1 cellular context compared by ENCODE assay signal in the genomic region with DNA sequence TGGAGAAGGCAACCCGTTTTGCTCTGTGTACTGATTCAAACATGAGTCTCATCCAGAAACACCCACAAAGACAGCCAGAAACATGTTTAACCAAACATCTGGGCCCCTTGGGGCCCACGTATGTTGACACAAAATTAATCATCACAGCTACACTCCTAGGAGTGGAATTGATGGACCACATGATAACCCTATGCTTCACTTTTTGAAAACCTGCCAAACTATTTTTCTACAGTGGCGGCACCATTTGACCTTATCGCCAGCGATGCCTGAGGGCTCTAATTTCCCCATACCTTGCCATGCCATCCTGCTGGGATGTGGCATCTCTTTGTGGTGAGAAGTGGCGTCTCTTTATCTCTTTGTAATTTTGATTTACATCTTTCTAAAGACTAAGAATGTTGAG.
TF ChIP-seq lines count a peak whose summit lies in the region.

No MANE protein-coding gene starts in this region.

TF ChIP-seq in IMR-90, 13 proteins besides CTCF, POLR2A, EP300 and RAD21:
- TF ChIP-seq FOS (IDR thresholded peaks at IDR 0.05; ENCODE audit: low read depth, low read length) (no peak), SMC3 (IDR thresholded peaks at IDR 0.05; ENCODE audit: low read depth, low read length) (no peak), RFX5 (IDR thresholded peaks at IDR 0.05; ENCODE audit: low read depth, low read length) (no peak), CEBPB (IDR thresholded peaks at IDR 0.05; ENCODE audit: low read depth, low read length) (no peak), MAFK (IDR thresholded peaks at IDR 0.05; ENCODE audit: low read depth, low read length) (no peak), RCOR1 (IDR thresholded peaks at IDR 0.05; ENCODE audit: insufficient replicate concordance, low read length) (no peak), NFE2L2 (IDR thresholded peaks at IDR 0.05; ENCODE audit: low read depth, low read length) (no peak), MXI1 (IDR thresholded peaks at IDR 0.05; ENCODE audit: borderline replicate concordance, low read depth, low read length) (no peak), MAZ (IDR thresholded peaks at IDR 0.05; ENCODE audit: borderline replicate concordance, low read depth, low read length) (no peak)
- TF ChIP-seq, protein P1, sequence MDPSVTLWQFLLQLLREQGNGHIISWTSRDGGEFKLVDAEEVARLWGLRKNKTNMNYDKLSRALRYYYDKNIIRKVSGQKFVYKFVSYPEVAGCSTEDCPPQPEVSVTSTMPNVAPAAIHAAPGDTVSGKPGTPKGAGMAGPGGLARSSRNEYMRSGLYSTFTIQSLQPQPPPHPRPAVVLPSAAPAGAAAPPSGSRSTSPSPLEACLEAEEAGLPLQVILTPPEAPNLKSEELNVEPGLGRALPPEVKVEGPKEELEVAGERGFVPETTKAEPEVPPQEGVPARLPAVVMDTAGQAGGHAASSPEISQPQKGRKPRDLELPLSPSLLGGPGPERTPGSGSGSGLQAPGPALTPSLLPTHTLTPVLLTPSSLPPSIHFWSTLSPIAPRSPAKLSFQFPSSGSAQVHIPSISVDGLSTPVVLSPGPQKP (IDR thresholded peaks at IDR 0.05; ENCODE audit: borderline replicate concordance, low read depth, low read length), result no peak
- TF ChIP-seq, protein P2, sequence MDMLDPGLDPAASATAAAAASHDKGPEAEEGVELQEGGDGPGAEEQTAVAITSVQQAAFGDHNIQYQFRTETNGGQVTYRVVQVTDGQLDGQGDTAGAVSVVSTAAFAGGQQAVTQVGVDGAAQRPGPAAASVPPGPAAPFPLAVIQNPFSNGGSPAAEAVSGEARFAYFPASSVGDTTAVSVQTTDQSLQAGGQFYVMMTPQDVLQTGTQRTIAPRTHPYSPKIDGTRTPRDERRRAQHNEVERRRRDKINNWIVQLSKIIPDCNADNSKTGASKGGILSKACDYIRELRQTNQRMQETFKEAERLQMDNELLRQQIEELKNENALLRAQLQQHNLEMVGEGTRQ (IDR thresholded peaks at IDR 0.05; ENCODE audit: low read depth, low read length), result no peak
